24 cellular contexts compared by ENCODE assay signal in genomic region chr1:225840223-225840610, GRCh38. TPM values are rescaled to one million over a fixed set of nuclear protein-coding genes. Genes with fewer than 3 reads are reported as not detected.
A peak's percentile ranks its signal among the peaks of the same experiment; 100 is the strongest.
DNase-seq lines count a peak whose midpoint lies in the region; ATAC-seq and FAIRE-seq lines count a peak whose summit lies in the region.
"Had no signal": no experiment of that assay in that cellular context is flagged by ENCODE, and none has a peak within 500 bp of the region (broad histone marks: within the 10 kb centered on the region; RNA-seq: fewer than 3 reads in every experiment).

No MANE protein-coding gene starts in this region.

- no peaks in the 10 kb centered on the region for H3K4me1 ChIP-seq in small intestine (ENCODE audit: control insufficient read depth in 2 of 2, insufficient read depth in 1 of 2, low read depth in 1 of 2, low read length in 1 of 2)
- H3K4me1 ChIP-seq: HAP-1 had no signal

- H3K4me1 Mint-ChIP-seq in activated naive CD4-positive, alpha-beta T cell treated with anti-CD3 and anti-CD28 coated beads, Interleukin-2, amount 50 U/mL, for 24 hours: peaks cover 29% of the 10 kb centered on the region
- H3K4me1 Mint-ChIP-seq in activated naive CD4-positive, alpha-beta T cell treated with anti-CD3 and anti-CD28 coated beads for 36 hours (ENCODE audit: low read depth): peaks cover 14% of the 10 kb centered on the region
- peaks cover 17% of the 10 kb centered on the region for H3K4me1 Mint-ChIP-seq in T-helper 17 cell
- H3K4me1 Mint-ChIP-seq in naive thymus-derived CD8-positive, alpha-beta T cell: peaks cover 22 to 58% (median 33%) of the 10 kb centered on the region in 4 donors

- no peak for FAIRE-seq in small intestine (lab: Jason Lieb, UNC)
- FAIRE-seq: GM19239, RCC 7860 had no signal

- H3K27me3 ChIP-seq in small intestine (ENCODE audit: control insufficient read depth in 2 of 2, insufficient read depth in 2 of 2, low read length in 2 of 2): no peaks in the 10 kb centered on the region
- H3K27me3 ChIP-seq: MG63 had no signal

- CTCF ChIA-PET in activated naive CD4-positive, alpha-beta T cell treated with anti-CD3 and anti-CD28 coated beads for 36 hours (lab: Charles Lee): interaction anchor here (0.7 to 1.0 kb wide), 2 partner anchors 26 to 84 kb away, joined by 3 read pairs; partner anchors contain the start of gene PYCR2

- no peak for ATAC-seq in T-helper 17 cell
- no peak for ATAC-seq in naive thymus-derived CD8-positive, alpha-beta T cell

- WGBS in small intestine, 3 donors: 90 to 94% (median 93%) methylated on average over 1 of the region's 1 CpG

- peak overlapping the region; percentile 23 for H3K27ac Mint-ChIP-seq in activated naive CD4-positive, alpha-beta T cell treated with anti-CD3 and anti-CD28 coated beads, Interleukin-2, amount 50 U/mL, for 24 hours
- no peak overlapping the region for H3K27ac Mint-ChIP-seq in activated naive CD4-positive, alpha-beta T cell treated with anti-CD3 and anti-CD28 coated beads for 36 hours
- peak overlapping the region; percentile 21 for H3K27ac Mint-ChIP-seq in T-helper 17 cell
- H3K27ac Mint-ChIP-seq in naive thymus-derived CD8-positive, alpha-beta T cell: peak overlapping the region in 9 of 10 donors; percentile 78 to 95 (median 87)

- H3K4me3 ChIP-seq in small intestine (ENCODE audit: low read depth in 1 of 2, low read length in 2 of 2): no peak overlapping the region
- H3K4me3 ChIP-seq: HAP-1, MG63 had no signal

- H3K27me3 Mint-ChIP-seq in activated naive CD4-positive, alpha-beta T cell treated with anti-CD3 and anti-CD28 coated beads, Interleukin-2, amount 50 U/mL, for 24 hours: no peaks in the 10 kb centered on the region
- H3K27me3 Mint-ChIP-seq in activated naive CD4-positive, alpha-beta T cell treated with anti-CD3 and anti-CD28 coated beads for 36 hours (ENCODE audit: low read depth): no peaks in the 10 kb centered on the region
- H3K27me3 Mint-ChIP-seq in T-helper 17 cell: no peaks in the 10 kb centered on the region
- H3K27me3 Mint-ChIP-seq in naive thymus-derived CD8-positive, alpha-beta T cell: no peaks in the 10 kb centered on the region
- H3K27me3 Mint-ChIP-seq: IgD-negative memory B cell had no signal

- H3K9me3 Mint-ChIP-seq in activated naive CD4-positive, alpha-beta T cell treated with anti-CD3 and anti-CD28 coated beads, Interleukin-2, amount 50 U/mL, for 24 hours: no peaks in the 10 kb centered on the region
- H3K9me3 Mint-ChIP-seq in activated naive CD4-positive, alpha-beta T cell treated with anti-CD3 and anti-CD28 coated beads for 36 hours: no peaks in the 10 kb centered on the region
- no peaks in the 10 kb centered on the region for H3K9me3 Mint-ChIP-seq in naive thymus-derived CD8-positive, alpha-beta T cell
- H3K9me3 Mint-ChIP-seq: IgD-negative memory B cell had no signal

- H3K36me3 ChIP-seq in small intestine (ENCODE audit: control insufficient read depth in 2 of 2, insufficient read depth in 2 of 2, low read length in 2 of 2): peaks cover 0 to 6% of the 10 kb centered on the region in 2 donors
- H3K36me3 ChIP-seq: HAP-1 had no signal

- intact Hi-C loops in activated naive CD4-positive, alpha-beta T cell treated with anti-CD3 and anti-CD28 coated beads for 36 hours (cut with micrococcal nuclease): no loop called here

- DNase-seq in activated naive CD4-positive, alpha-beta T cell treated with anti-CD3 and anti-CD28 coated beads for 36 hours: no peak
- no peak for DNase-seq in T-helper 17 cell
- DNase-seq in naive thymus-derived CD8-positive, alpha-beta T cell: peak in 1 of 10 donors; percentile 57
- DNase-seq in small intestine: no peak
- no peak for DNase-seq in KG1 (lab: John Stamatoyannopoulos, UW)
- no peak for DNase-seq in cerebellar nuclear complex (lab: John Stamatoyannopoulos, UW)
- DNase-seq: AML-193; GF-D8; Kasumi-1; MG63; NCI-H1092; NCI-H146; NCI-H2029 treated with DMSO at 0.1 percent for 48 hours; NK-92 treated with Interleukin-12 subunit alpha and Interleukin-12 subunit beta, amount 100 ng/mL, for 24 hours; Right ventricle myocardium superior had no signal

- POLR2A ChIA-PET in naive thymus-derived CD8-positive, alpha-beta T cell (lab: Charles Lee): interaction anchor here (0.8 to 6.5 kb wide), 13 partner anchors 9 to 159 kb away, joined by 3 to 28 read pairs (median 4); partner anchors contain the start of genes SDE2 and SRP9

- H3K36me3 Mint-ChIP-seq in activated naive CD4-positive, alpha-beta T cell treated with anti-CD3 and anti-CD28 coated beads, Interleukin-2, amount 50 U/mL, for 24 hours: no peaks in the 10 kb centered on the region
- no peaks in the 10 kb centered on the region for H3K36me3 Mint-ChIP-seq in activated naive CD4-positive, alpha-beta T cell treated with anti-CD3 and anti-CD28 coated beads for 36 hours (ENCODE audit: low read depth)
- H3K36me3 Mint-ChIP-seq in T-helper 17 cell (ENCODE audit: low read depth): no peaks in the 10 kb centered on the region
- peaks cover 0 to 6% (median 0%) of the 10 kb centered on the region in 3 donors for H3K36me3 Mint-ChIP-seq in naive thymus-derived CD8-positive, alpha-beta T cell
- H3K36me3 Mint-ChIP-seq: IgD-negative memory B cell had no signal

- H3K4me3 Mint-ChIP-seq in activated naive CD4-positive, alpha-beta T cell treated with anti-CD3 and anti-CD28 coated beads, Interleukin-2, amount 50 U/mL, for 24 hours: no peak overlapping the region
- no peak overlapping the region for H3K4me3 Mint-ChIP-seq in activated naive CD4-positive, alpha-beta T cell treated with anti-CD3 and anti-CD28 coated beads for 36 hours
- H3K4me3 Mint-ChIP-seq in T-helper 17 cell: no peak overlapping the region
- peak overlapping the region in 1 of 10 donors; percentile 40 for H3K4me3 Mint-ChIP-seq in naive thymus-derived CD8-positive, alpha-beta T cell

- H3K9me3 ChIP-seq in T-helper 17 cell (ENCODE audit: control insufficient read depth, low read length, poor library complexity, severe bottlenecking): no peaks in the 10 kb centered on the region
- H3K9me3 ChIP-seq in small intestine (ENCODE audit: control insufficient read depth, low read depth): no peaks in the 10 kb centered on the region
- H3K9me3 ChIP-seq: HAP-1, MG63 had no signal

- H3K27ac ChIP-seq in temporal lobe (ENCODE audit: low read depth, low read length): peak overlapping the region; percentile 25
- no peak overlapping the region for H3K27ac ChIP-seq in small intestine (ENCODE audit: low read depth in 1 of 2, low read length in 1 of 2)
- H3K27ac ChIP-seq: 22Rv1, C4-2B had no signal

RNA-seq across cellular contexts. Expression of gene EPHX1, which starts 30.3 kb away (rescaled TPM):
- 1 to 10 TPM; 3.8 to 5.0 TPM for total RNA-seq in activated naive CD4-positive, alpha-beta T cell treated with anti-CD3 and anti-CD28 coated beads for 36 hours
- total RNA-seq in T-helper 17 cell (1 to 10 TPM in 1 of 2 donors, under 1 TPM in 1; 0.94 to 1.3 TPM), temporal lobe (11.1 TPM)
- 1 to 10 TPM; 5.4 to 5.9 TPM for total RNA-seq in naive thymus-derived CD8-positive, alpha-beta T cell
- 1 to 10 TPM; 1.6 to 2.8 (median 2.0) TPM for polyA plus RNA-seq in naive thymus-derived CD8-positive, alpha-beta T cell
- 10 to 100 TPM in 1 of 3 donors, 1 to 10 TPM in 2; 7.6 to 39.1 (median 7.8) TPM for polyA plus RNA-seq in small intestine

RNA-seq across cellular contexts. Expression of gene TMEM63A, which starts 42.0 kb away (rescaled TPM):
- total RNA-seq in activated naive CD4-positive, alpha-beta T cell treated with anti-CD3 and anti-CD28 coated beads for 36 hours: 10 to 100 TPM; 34.3 to 34.7 TPM
- total RNA-seq in T-helper 17 cell: 100 to 1,000 TPM; 269 to 280 TPM
- total RNA-seq in naive thymus-derived CD8-positive, alpha-beta T cell: 100 to 1,000 TPM; 427 to 436 TPM
- polyA plus RNA-seq in naive thymus-derived CD8-positive, alpha-beta T cell: 10 to 100 TPM; 34.4 to 53.5 (median 45.1) TPM
- 3.0 TPM for total RNA-seq in temporal lobe
- 10 to 100 TPM in 2 of 3 donors, 1 to 10 TPM in 1; 5.1 to 52.2 (median 17.9) TPM for polyA plus RNA-seq in small intestine

RNA-seq across cellular contexts. Expression of gene LEFTY1, which starts 48.7 kb away (rescaled TPM):
- total RNA-seq in activated naive CD4-positive, alpha-beta T cell treated with anti-CD3 and anti-CD28 coated beads for 36 hours: under 1 TPM in 1 of 2 experiments, not detected in 1; 0.22 TPM
- total RNA-seq in T-helper 17 cell (under 1 TPM in 1 of 2 donors, not detected in 1; 0.68 TPM), temporal lobe (0.74 TPM)
- total RNA-seq in naive thymus-derived CD8-positive, alpha-beta T cell: not detected
- under 1 TPM in 1 of 3 donors, not detected in 2; 0.22 TPM for polyA plus RNA-seq in naive thymus-derived CD8-positive, alpha-beta T cell
- polyA plus RNA-seq in small intestine: under 1 TPM in 1 of 3 donors, not detected in 2; 0.19 TPM
- total RNA-seq: NCI-H460 had no signal
- polyA plus RNA-seq: IgD-negative memory B cell had no signal

Comparison
In these comparisons a context has a peak if more than half of its experiments do, and no peak if none do; other contexts are left out.
1. RNA of gene TMEM63A, which starts 42.0 kb away (total RNA-seq): 427 to 436 TPM in naive thymus-derived CD8-positive, alpha-beta T cell and 269 to 280 TPM in T-helper 17 cell; 34.3 to 34.7 TPM in activated naive CD4-positive, alpha-beta T cell treated with anti-CD3 and anti-CD28 coated beads for 36 hours and 3.0 TPM in temporal lobe (single experiment); every median in the first group is over 4 times any median in the second.